ENCODE assay signal across 8 cellular contexts in genomic region chr1:40257688-40258444, GRCh38.
DNase-seq lines count a peak whose midpoint lies in the region; ATAC-seq lines count a peak whose summit lies in the region.

ZMPSTE24 (plus strand) TSS chr1:40258236; CDS start chr1:40258272, 36 bp downstream.

- ATAC-seq in GM19023 (IDR thresholded peaks at IDR 0.05; ENCODE audit: unreplicated experiment) (peak; percentile 91), HG03280 (IDR thresholded peaks at IDR 0.05; ENCODE audit: unreplicated experiment) (peak; percentile 92)
- peak; percentile 99 for ATAC-seq in central memory CD8-positive, alpha-beta T cell (replicated peaks; ENCODE audit: extremely low read depth, poor library complexity, severe bottlenecking)

- peaks cover 28% of the 10 kb centered on the region for H3K36me3 Mint-ChIP-seq in central memory CD8-positive, alpha-beta T cell (ENCODE audit: insufficient read depth)

- peak within 1 kb of the TSS; percentile 97 for H3K4me3 Mint-ChIP-seq in central memory CD8-positive, alpha-beta T cell

- peaks cover 36% of the 10 kb centered on the region for H3K4me1 Mint-ChIP-seq in central memory CD8-positive, alpha-beta T cell

- no peaks in the 10 kb centered on the region for H3K9me3 Mint-ChIP-seq in central memory CD8-positive, alpha-beta T cell

- DNase-seq in AG08396 (ENCODE audit: low spot score): peak; percentile 88
- peak; percentile 96 to 98 for DNase-seq in NCI-H446 (lab: John Stamatoyannopoulos, UW)
- peak; percentile 96 for DNase-seq in activated CD4-positive, CD25-positive, alpha-beta regulatory T cell treated with anti-CD3 and anti-CD28 coated beads, Interleukin-2, amount 50 U/mL, for 16 hours (ENCODE audit: low read depth, low spot score)
- DNase-seq in central memory CD8-positive, alpha-beta T cell (ENCODE audit: low spot score in 2 of 2): peak; percentile 93 to 96
- DNase-seq in iris pigment epithelial cell (ENCODE audit: low read depth): peak; percentile 98
- DNase-seq in stimulated activated CD4-positive, alpha-beta T cell treated with anti-CD3 and anti-CD28 coated beads, Interleukin-12 subunit alpha, Interleukin-12 subunit beta, amount 100 ng/mL, for 24 hours (ENCODE audit: low read depth in 2 of 2): peak; percentile 94 to 95

- no peaks in the 10 kb centered on the region for H3K27me3 Mint-ChIP-seq in central memory CD8-positive, alpha-beta T cell

- H3K27ac Mint-ChIP-seq in central memory CD8-positive, alpha-beta T cell (ENCODE audit: low read depth): peak within 1 kb of the TSS; percentile 100

Comparison
In these comparisons a context has a peak if more than half of its experiments do, and no peak if none do; other contexts are left out.
1. Peak in every context shown above with its lines: DNase-seq and ATAC-seq.